9 cellular contexts compared by ENCODE assay signal in the genomic region with DNA sequence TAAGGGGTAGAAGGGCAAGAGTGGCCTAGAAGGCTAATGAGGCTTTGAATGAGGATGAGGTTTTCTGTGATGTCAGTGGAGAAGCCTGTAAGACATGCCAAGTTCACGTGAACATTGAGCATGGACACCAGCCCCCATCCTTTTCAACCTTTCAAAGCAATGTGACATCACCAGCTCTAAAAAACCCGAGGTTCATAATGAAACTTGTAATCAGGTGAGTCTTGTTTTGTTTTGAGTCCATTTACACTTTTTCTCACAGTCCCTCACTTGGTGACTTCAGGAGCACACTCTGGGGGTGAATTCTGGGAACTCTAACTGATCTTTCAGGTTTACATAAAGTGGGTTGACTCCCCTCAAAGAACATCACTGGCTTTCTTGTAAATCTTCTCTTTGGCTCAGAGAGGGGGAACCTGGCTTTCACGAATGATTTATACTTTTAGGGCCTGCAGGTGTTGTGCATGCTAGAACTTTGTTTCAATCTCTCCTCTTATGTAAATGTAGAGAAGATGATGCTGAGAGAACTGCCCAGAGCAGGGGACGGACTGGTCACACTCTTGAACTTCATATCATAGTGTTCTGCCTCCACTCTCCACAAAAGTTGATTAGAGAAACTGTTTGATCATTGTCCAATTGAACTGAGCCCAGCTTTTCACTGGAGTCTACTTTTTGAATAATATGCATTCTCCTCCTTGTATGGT.
DNase-seq lines count a peak whose midpoint lies in the region; ATAC-seq and TF ChIP-seq lines count a peak whose summit lies in the region.
"Had no signal": no experiment of that assay in that cellular context is flagged by ENCODE, and none has a peak within 500 bp of the region (broad histone marks: within the 10 kb centered on the region; RNA-seq: fewer than 3 reads in every experiment).

No MANE protein-coding gene starts in this region.

- H3K27me3 Mint-ChIP-seq in T-helper 2 cell treated with Interferon-gamma antibody and Interleukin-4, amounts not matched to agents 5 μg/mL and 100 μg/mL, for 36 hours (ENCODE audit: low read depth), result no peaks in the 10 kb centered on the region

- no peak for TF ChIP-seq POLR2A in vagina (IDR thresholded peaks at IDR 0.05)
- TF ChIP-seq POLR2A in Peyer's patch (IDR thresholded peaks at IDR 0.05), result no peak

- H3K27me3 ChIP-seq in vagina (no peaks in the 10 kb centered on the region), Peyer's patch (no peaks in the 10 kb centered on the region)
- H3K27me3 ChIP-seq: dorsolateral prefrontal cortex had no signal

- TF ChIP-seq CTCF in vagina (IDR thresholded peaks at IDR 0.05) (no peak), Peyer's patch (IDR thresholded peaks at IDR 0.05) (no peak)

- H3K36me3 ChIP-seq in vagina (no peaks in the 10 kb centered on the region), Peyer's patch (no peaks in the 10 kb centered on the region)

- H3K9me3 ChIP-seq in vagina (no peaks in the 10 kb centered on the region), Peyer's patch (no peaks in the 10 kb centered on the region)

- intact Hi-C loops in vagina (cut with DNase I), result no loop called here

- no peaks in the 10 kb centered on the region for H3K4me1 ChIP-seq in vagina
- H3K4me1 ChIP-seq in Peyer's patch, result no peaks in the 10 kb centered on the region

- peak overlapping the region; percentile 82 for H3K27ac Mint-ChIP-seq in T-helper 2 cell treated with Interferon-gamma antibody and Interleukin-4, amounts not matched to agents 5 μg/mL and 100 μg/mL, for 36 hours

- in situ Hi-C loops in ACHN (cut with HindIII; ENCODE audit: low pct_ligation_motif_present, low pct_unique_long_range_greater_than_20kb, low sequenced_read_pairs), result no loop called here

- peak; percentile 76 for DNase-seq in T-helper 2 cell treated with Interferon-gamma antibody and Interleukin-4, amounts not matched to agents 5 μg/mL and 100 μg/mL, for 36 hours (ENCODE audit: low spot score)
- peak; percentile 27 to 53 for DNase-seq in stimulated activated CD4-positive, alpha-beta T cell treated with anti-CD3 and anti-CD28 coated beads, Interleukin-4, amount 100 ng/mL, for 48 hours (ENCODE audit: low read depth in 2 of 2)
- DNase-seq in vagina (ENCODE audit: extremely low spot score in 2 of 2) (no peak), NCI-H82 treated with DMSO at 0.1 percent for 48 hours (lab: John Stamatoyannopoulos, UW; ENCODE audit: unreplicated experiment) (no peak), Peyer's patch (no peak), ACHN (no peak)
- DNase-seq: dorsolateral prefrontal cortex had no signal

- ATAC-seq in GM19043 (IDR thresholded peaks at IDR 0.05; ENCODE audit: low read depth, unreplicated experiment) (peak; percentile 73), HG02798 (IDR thresholded peaks at IDR 0.05; ENCODE audit: poor library complexity, unreplicated experiment) (peak; percentile 77)

- H3K9me3 Mint-ChIP-seq in T-helper 2 cell treated with Interferon-gamma antibody and Interleukin-4, amounts not matched to agents 5 μg/mL and 100 μg/mL, for 36 hours, result no peaks in the 10 kb centered on the region

- peaks cover 77% of the 10 kb centered on the region for H3K4me1 Mint-ChIP-seq in T-helper 2 cell treated with Interferon-gamma antibody and Interleukin-4, amounts not matched to agents 5 μg/mL and 100 μg/mL, for 36 hours (ENCODE audit: low read depth)

- H3K36me3 Mint-ChIP-seq in T-helper 2 cell treated with Interferon-gamma antibody and Interleukin-4, amounts not matched to agents 5 μg/mL and 100 μg/mL, for 36 hours (ENCODE audit: low read depth), result peaks cover 2% of the 10 kb centered on the region

- peak overlapping the region; percentile 49 for H3K4me3 Mint-ChIP-seq in T-helper 2 cell treated with Interferon-gamma antibody and Interleukin-4, amounts not matched to agents 5 μg/mL and 100 μg/mL, for 36 hours

- H3K4me3 ChIP-seq in vagina, result no peak overlapping the region
- H3K4me3 ChIP-seq in Peyer's patch, result no peak overlapping the region
- H3K4me3 ChIP-seq: dorsolateral prefrontal cortex had no signal

- H3K27ac ChIP-seq in vagina (no peak overlapping the region), Peyer's patch (no peak overlapping the region)
- H3K27ac ChIP-seq: dorsolateral prefrontal cortex had no signal

Comparison
In these comparisons a context has a peak if more than half of its experiments do, and no peak if none do; other contexts are left out.
1. DNase-seq: peak in T-helper 2 cell treated with Interferon-gamma antibody and Interleukin-4, amounts not matched to agents 5 μg/mL and 100 μg/mL, for 36 hours (single experiment) and stimulated activated CD4-positive, alpha-beta T cell treated with anti-CD3 and anti-CD28 coated beads, Interleukin-4, amount 100 ng/mL, for 48 hours (2 of 2); none in vagina (0 of 2), NCI-H82 treated with DMSO at 0.1 percent for 48 hours (single experiment), Peyer's patch (0 of 3) and ACHN (single experiment).